Comparison of ENCODE assay signal across 24 cellular contexts in the genomic region with DNA sequence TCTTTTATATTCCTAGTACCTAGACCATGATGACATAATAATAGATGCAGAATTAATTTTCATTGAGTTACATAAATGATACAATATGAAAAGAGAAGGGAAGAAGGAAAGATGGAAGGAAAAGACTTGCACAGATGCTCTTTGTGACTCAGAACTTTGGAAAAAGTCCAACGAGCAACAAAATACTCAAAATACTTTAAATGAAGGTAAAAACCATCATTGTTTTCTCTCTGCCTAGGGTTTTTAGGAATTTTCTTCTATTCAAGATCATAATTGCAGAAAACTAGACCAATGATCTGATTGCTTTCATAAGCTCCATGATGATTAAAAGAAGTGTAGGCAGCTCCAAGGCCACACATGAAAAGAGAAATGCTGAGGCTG.
"Had no signal": no experiment of that assay in that cellular context is flagged by ENCODE, and none has a peak within 500 bp of the region (broad histone marks: within the 10 kb centered on the region; RNA-seq: fewer than 3 reads in every experiment).

No MANE protein-coding gene starts in this region.

- H3K27ac ChIP-seq: body of pancreas, colonic mucosa, foreskin keratinocyte, heart left ventricle, parathyroid adenoma, psoas muscle, spleen, testis, transverse colon had no signal

- ATAC-seq: activated CD8-positive, alpha-beta T cell treated with anti-CD3 and anti-CD28 coated beads for 36 hours; activated T-cell treated with anti-CD3 and anti-CD28 coated beads, Interleukin-2, amount 50 U/mL, for 4 hours; body of pancreas; foreskin keratinocyte; heart left ventricle; naive thymus-derived CD4-positive, alpha-beta T cell; psoas muscle; stimulated activated naive CD8-positive, alpha-beta T cell treated with anti-CD3 and anti-CD28 coated beads, Interleukin-15, Interleukin-2, amounts not matched to agents 100 U/mL and 50 U/mL, for 24 hours had no signal

- H3K27me3 ChIP-seq: body of pancreas, colonic mucosa, foreskin keratinocyte, testis, transverse colon had no signal

- H3K4me1 ChIP-seq: body of pancreas, colonic mucosa, foreskin keratinocyte, psoas muscle, spleen, testis, transverse colon had no signal

- H3K36me3 ChIP-seq: colonic mucosa, heart left ventricle, spleen, transverse colon had no signal

- H3K9ac ChIP-seq: parathyroid adenoma had no signal

- H3K9me3 ChIP-seq: body of pancreas, colonic mucosa, heart left ventricle, psoas muscle, spleen, testis, transverse colon had no signal

- DNase-seq: activated B cell treated with CpG ODN at 0.5 μM for 24 hours; activated CD4-positive, alpha-beta T cell treated with anti-CD3 and anti-CD28 coated beads, Interleukin-2, amount 50 U/mL, for 1 hour; activated CD8-positive, alpha-beta T cell treated with anti-CD3 and anti-CD28 coated beads for 36 hours; activated gamma-delta T cell treated with Interleukin-2 at 50 U/mL for 16 hours; activated naive CD4-positive, alpha-beta T cell treated with anti-CD3 and anti-CD28 coated beads, Interleukin-2, amount 50 U/mL, for 16 hours; activated T-cell treated with anti-CD3 and anti-CD28 coated beads, Interleukin-2, amount 50 U/mL, for 4 hours; amniotic stem cell; body of pancreas; cerebellar nuclear complex; colonic mucosa; effector memory CD4-positive, alpha-beta T cell; foreskin keratinocyte; heart left ventricle; hypothalamus; immature natural killer cell; midbrain; naive thymus-derived CD4-positive, alpha-beta T cell; nucleus accumbens; psoas muscle; spleen; stimulated activated naive CD8-positive, alpha-beta T cell treated with anti-CD3 and anti-CD28 coated beads, Interleukin-15, Interleukin-2, amounts not matched to agents 100 U/mL and 50 U/mL, for 24 hours; testis; transverse colon had no signal

- H2AFZ ChIP-seq: parathyroid adenoma had no signal

- H3K79me2 ChIP-seq: parathyroid adenoma had no signal

- H3K4me3 ChIP-seq: body of pancreas, colonic mucosa, heart left ventricle, psoas muscle, spleen, testis, transverse colon had no signal
